In the genomic region with DNA sequence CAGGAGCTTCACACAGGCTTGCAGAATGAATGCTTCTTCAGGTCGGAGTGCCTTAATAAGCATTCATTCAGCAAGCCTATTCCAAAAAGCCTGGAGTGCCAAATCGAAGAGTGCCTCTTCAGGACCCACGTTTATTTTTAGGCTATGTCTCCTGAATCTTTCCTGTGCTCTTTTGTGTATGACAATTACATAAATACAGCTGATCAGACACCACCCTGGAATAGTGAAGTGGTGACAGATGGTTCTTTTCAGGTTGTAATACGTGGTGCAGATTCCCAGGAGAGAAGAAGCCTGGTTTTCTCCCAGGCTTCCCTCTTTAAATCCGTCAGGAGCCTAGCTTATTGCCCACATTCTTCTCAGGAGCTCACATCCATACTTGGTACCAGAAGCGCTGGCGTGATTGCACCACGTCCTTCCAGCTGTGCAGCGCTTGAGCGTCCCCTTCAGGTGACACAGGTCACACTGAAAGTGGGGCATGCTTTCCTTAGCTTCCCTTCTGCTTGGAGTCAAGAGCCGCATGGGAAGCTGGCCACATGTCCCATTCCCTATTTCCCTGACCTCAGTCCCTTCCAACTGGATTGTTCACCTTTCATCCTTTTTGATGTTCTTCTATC, we compare ENCODE assay signal across 14 cellular contexts.
DNase-seq lines count a peak whose midpoint lies in the region; ATAC-seq and TF ChIP-seq lines count a peak whose summit lies in the region.
"Had no signal": no experiment of that assay in that cellular context is flagged by ENCODE, and none has a peak within 500 bp of the region (broad histone marks: within the 10 kb centered on the region; RNA-seq: fewer than 3 reads in every experiment).

No MANE protein-coding gene starts in this region.

- no peak overlapping the region for H3K14ac ChIP-seq in H9 (ENCODE audit: insufficient read depth, low read length)

- no peaks in the 10 kb centered on the region for H3K23me2 ChIP-seq in H9 (ENCODE audit: insufficient read length, low read depth, low read length, poor library complexity, severe bottlenecking)

- H3K36me3 ChIP-seq in hepatocyte (replicated peaks; ENCODE audit: insufficient read depth, low read depth) = no peaks in the 10 kb centered on the region

- H2BK12ac ChIP-seq in H9 (ENCODE audit: insufficient read length, low read depth, low read length) = no peak overlapping the region

- ATAC-seq in GM18870 (IDR thresholded peaks at IDR 0.05; ENCODE audit: unreplicated experiment) = no peak
- ATAC-seq: effector memory CD8-positive, alpha-beta T cell; PC-3 had no signal

- no peak overlapping the region for H3K56ac ChIP-seq in H9 (ENCODE audit: insufficient read length, low read depth, low read length)

- H3K27me3 ChIP-seq in H9 (ENCODE audit: insufficient read depth, low read length) (no peaks in the 10 kb centered on the region), hepatocyte (no peaks in the 10 kb centered on the region)

- no peaks in the 10 kb centered on the region for H3K79me1 ChIP-seq in H9 (ENCODE audit: insufficient read depth, low read depth, low read length, poor library complexity, severe bottlenecking)

- H3K9me3 ChIP-seq in H9 (ENCODE audit: control insufficient read depth, low read depth, low read length) (no peaks in the 10 kb centered on the region), hepatocyte (ENCODE audit: low read depth) (no peaks in the 10 kb centered on the region)

- H3K4me3 ChIP-seq in hepatocyte = no peak overlapping the region

- H3K9me3 Mint-ChIP-seq in H9 = no peaks in the 10 kb centered on the region

- peaks cover 14 to 28% (median 18%) of the 10 kb centered on the region in 3 experiments; a peak in 6 of 7 replicates for H3K36me3 Mint-ChIP-seq in H9 (ENCODE audit: insufficient read depth in 1 of 3, low read depth in 3 of 3)

- H3K4me1 Mint-ChIP-seq in H9 = peaks cover 24 to 41% of the 10 kb centered on the region in 2 experiments

- H3K27ac Mint-ChIP-seq in H9 = peak overlapping the region in 1 of 3 experiments; percentile 42; a peak in 1 of 7 replicates
- H3K27ac Mint-ChIP-seq: effector memory CD8-positive, alpha-beta T cell had no signal

- H3K9ac ChIP-seq in H9 (ENCODE audit: extremely low read depth, insufficient read length, low read length) = no peak overlapping the region

- no peak overlapping the region for H2AFZ ChIP-seq in H9 (ENCODE audit: low read length)
- no peak overlapping the region for H2AFZ ChIP-seq in hepatocyte

- no peak overlapping the region for H4K5ac ChIP-seq in H9 (ENCODE audit: insufficient read length, low read depth, low read length)

- DNase-seq in H9 = peak; percentile 82
- DNase-seq in NCI-H510A (lab: John Stamatoyannopoulos, UW) = peak; percentile 64
- DNase-seq in hepatocyte (ENCODE audit: low spot score) = peak; percentile 17
- DNase-seq in DMS79 (lab: John Stamatoyannopoulos, UW) = no peak
- no peak for DNase-seq in cortex of kidney (lab: John Stamatoyannopoulos, UW)
- no peak for DNase-seq in AG08396 (ENCODE audit: low spot score)
- DNase-seq: activated effector memory CD4-positive, alpha-beta T cell treated with Interleukin-2 at 50 U/mL for 16 hours; effector memory CD8-positive, alpha-beta T cell; GOT3; MV-4-11; PC-3; T-helper 2 cell had no signal

- TF ChIP-seq CTCF in 22Rv1 (IDR thresholded peaks at IDR 0.05) (peak; percentile 39), H9 (conservative IDR thresholded peaks at IDR 0.05) (peak; percentile 83), hepatocyte (IDR thresholded peaks at IDR 0.05; ENCODE audit: poor library complexity) (peak; percentile 7)

- no peak overlapping the region for H2AK5ac ChIP-seq in H9 (ENCODE audit: insufficient read length, low read length)

- no peak overlapping the region for H3K4me2 ChIP-seq in H9 (ENCODE audit: insufficient read depth, insufficient read length, low read length)
- H3K4me2 ChIP-seq in hepatocyte = no peak overlapping the region

- H4K20me1 ChIP-seq in H9 (ENCODE audit: control insufficient read depth, insufficient read depth, insufficient read length) (no peaks in the 10 kb centered on the region), hepatocyte (ENCODE audit: insufficient read depth, poor library complexity, severe bottlenecking) (no peaks in the 10 kb centered on the region)

- H2BK5ac ChIP-seq in H9 (ENCODE audit: insufficient read length, low read length) = no peak overlapping the region

- no peak overlapping the region for H3K4ac ChIP-seq in H9 (ENCODE audit: low read depth, low read length)

- no peak overlapping the region for H2BK15ac ChIP-seq in H9 (ENCODE audit: low read depth, low read length)

- H3K23ac ChIP-seq in H9 (ENCODE audit: insufficient read length, low read depth, low read length) = no peak overlapping the region

- H3K79me2 ChIP-seq in H9 (ENCODE audit: insufficient read depth, low read length) (peaks cover 2% of the 10 kb centered on the region; the same call in 1 of the 2 replicates), hepatocyte (no peaks in the 10 kb centered on the region)

- H3K27me3 Mint-ChIP-seq in H9 (ENCODE audit: low read depth) = no peaks in the 10 kb centered on the region
- H3K27me3 Mint-ChIP-seq: effector memory CD8-positive, alpha-beta T cell had no signal

- no peak overlapping the region for H3T11ph ChIP-seq in H9 (ENCODE audit: low read length)

- no peak overlapping the region for H3K18ac ChIP-seq in H9 (ENCODE audit: insufficient read length, low read depth, low read length)

- no peak overlapping the region for H4K91ac ChIP-seq in H9 (ENCODE audit: insufficient read length, low read depth, low read length)

- H3K4me1 ChIP-seq in H9 (ENCODE audit: insufficient read depth, low read length) = peaks cover 12% of the 10 kb centered on the region
- H3K4me1 ChIP-seq in hepatocyte (ENCODE audit: insufficient read depth) = no peaks in the 10 kb centered on the region

- H3K9me2 ChIP-seq in hepatocyte (replicated peaks; ENCODE audit: insufficient read depth) = no peaks in the 10 kb centered on the region

- H4K8ac ChIP-seq in H9 (replicated peaks; ENCODE audit: insufficient read length, low read depth, low read length) = no peak overlapping the region

- no peak overlapping the region for H2BK120ac ChIP-seq in H9 (ENCODE audit: low read depth, low read length, poor library complexity, severe bottlenecking)

- no peak overlapping the region for H2BK20ac ChIP-seq in H9 (ENCODE audit: low read depth, low read length, poor library complexity, severe bottlenecking)

- no peak overlapping the region for H3K4me3 Mint-ChIP-seq in H9
- H3K4me3 Mint-ChIP-seq: effector memory CD8-positive, alpha-beta T cell had no signal

- H3K27ac ChIP-seq in 22Rv1 (no peak overlapping the region), H9 (ENCODE audit: insufficient read length, low read depth, low read length) (no peak overlapping the region), hepatocyte (no peak overlapping the region)

- WGBS in H9 (ENCODE audit: extremely low coverage, insufficient read length, low lambda C conversion rate) = no CpG with 5 or more reads among the region's 11 CpGs
- 56% methylated on average over 11 of the region's 11 CpGs for WGBS in hepatocyte (ENCODE audit: low lambda C conversion rate, missing lambda C conversion rate)

Comparison
In these comparisons a context has a peak if more than half of its experiments do, and no peak if none do; other contexts are left out.
1. CTCF ChIP-seq: peak in every context shown above with its lines; median percentile 83 in H9; 39 in 22Rv1; 7 in hepatocyte.
2. DNase-seq: peak in H9 (single experiment), NCI-H510A (single experiment) and hepatocyte (single experiment); none in DMS79 (single experiment), cortex of kidney (single experiment) and AG08396 (single experiment).